ENCODE assay signal across 25 cellular contexts in genomic region chr1:231322880-231323530, GRCh38. TPM values are rescaled to one million over a fixed set of nuclear protein-coding genes. Genes with fewer than 3 reads are reported as not detected.
DNase-seq lines count a peak whose midpoint lies in the region; ATAC-seq, FAIRE-seq and TF ChIP-seq lines count a peak whose summit lies in the region.
"Had no signal": no experiment of that assay in that cellular context is flagged by ENCODE, and none has a peak within 500 bp of the region (broad histone marks: within the 10 kb centered on the region; RNA-seq: fewer than 3 reads in every experiment).

No MANE protein-coding gene starts in this region.

- no peak overlapping the region for H3K4me3 Mint-ChIP-seq in mesothelial cell of epicardium
- H3K4me3 Mint-ChIP-seq: activated naive CD8-positive, alpha-beta T cell treated with anti-CD3 and anti-CD28 coated beads, Interleukin-2, amount 50 U/mL, for 24 hours; brain; natural killer cell had no signal

- no peak overlapping the region for H3K4me3 ChIP-seq in HCT116 (replicated peaks in 1 of 2; ENCODE audit: low read depth in 1 of 2, low read length in 2 of 2)
- H3K4me3 ChIP-seq in K562 = no peak overlapping the region
- H3K4me3 ChIP-seq: transverse colon had no signal

- H3K36me3 ChIP-seq in HCT116 (ENCODE audit: control insufficient read depth in 1 of 2, insufficient read depth in 2 of 2, low read length in 2 of 2) (no peaks in the 10 kb centered on the region), K562 (ENCODE audit: control insufficient read depth, insufficient read depth, low read length) (no peaks in the 10 kb centered on the region)
- H3K36me3 ChIP-seq: transverse colon had no signal

- H3K4me1 ChIP-seq in HCT116 (ENCODE audit: control insufficient read depth in 1 of 2, insufficient read depth in 2 of 2, low read length in 2 of 2) = no peaks in the 10 kb centered on the region
- no peaks in the 10 kb centered on the region; a peak in 1 of 5 replicates for H3K4me1 ChIP-seq in K562 (replicated peaks in 1 of 2; ENCODE audit: control insufficient read depth in 2 of 2, insufficient read depth in 2 of 2, low read length in 2 of 2)
- H3K4me1 ChIP-seq: transverse colon had no signal

- DNase-seq in NCI-H1092 treated with DMSO at 0.1 percent for 48 hours (lab: John Stamatoyannopoulos, UW) (peak; percentile 5), NCI-H1092 (lab: John Stamatoyannopoulos, UW) (no peak), HCT116 (ENCODE audit: low read depth, low spot score) (no peak), K562 (ENCODE audit: extremely low read depth in 1 of 4, low spot score in 3 of 4) (no peak), mesothelial cell of epicardium (ENCODE audit: low spot score in 2 of 2, unreplicated experiment in 2 of 2) (no peak), AG20443 (ENCODE audit: low spot score) (no peak), cerebellar nuclear complex (lab: John Stamatoyannopoulos, UW) (no peak)
- DNase-seq: activated CD4-positive, alpha-beta T cell treated with anti-CD3 and anti-CD28 coated beads, Interleukin-2, amount 50 U/mL, for 48 hours; activated gamma-delta T cell; activated naive CD8-positive, alpha-beta T cell treated with anti-CD3 and anti-CD28 coated beads, Interleukin-2, amount 50 U/mL, for 24 hours; C1 segment of cervical spinal cord; cortex of kidney; KBM-7; natural killer cell; NCI-H2081 treated with DMSO at 0.1 percent for 48 hours; NCI-H446 treated with DMSO at 0.1 percent for 48 hours; NK-92 treated with Interleukin-12 subunit alpha and Interleukin-12 subunit beta, amount 100 ng/mL, for 24 hours; transverse colon had no signal

- BruUV-seq in HCT116 (replicated peaks; lab: Mats Ljungman, UMichigan) = no TSS peak
- BruUV-seq in K562 (replicated peaks; lab: Mats Ljungman, UMichigan) = no TSS peak

- H3K27me3 ChIP-seq in HCT116 (ENCODE audit: insufficient read depth, low read length) (no peaks in the 10 kb centered on the region), K562 (ENCODE audit: control insufficient read depth in 2 of 2, insufficient read depth in 2 of 2, low read length in 2 of 2) (peaks cover 5 to 6% of the 10 kb centered on the region in 2 experiments; a peak in 3 of 5 replicates)
- H3K27me3 ChIP-seq: transverse colon had no signal

- TF ChIP-seq POLR2A in HCT116 (IDR thresholded peaks at IDR 0.05; ENCODE audit: borderline replicate concordance, extremely low read depth, insufficient read depth, insufficient read length) = no peak
- TF ChIP-seq POLR2A in K562 (conservative IDR thresholded peaks at IDR 0.05) = no peak
- no peak for TF ChIP-seq POLR2A in GM18505 (IDR thresholded peaks at IDR 0.05; ENCODE audit: borderline replicate concordance, extremely low read depth, insufficient read depth, insufficient read length)

- in situ Hi-C loops in K562 (cut with MboI) = no loop called here

- H2AFZ ChIP-seq in HCT116 (ENCODE audit: low read depth, low read length, poor library complexity, severe bottlenecking) (no peak overlapping the region), K562 (ENCODE audit: low read depth, low read length) (peak overlapping the region; percentile 57)

- H3K9me3 ChIP-seq in HCT116 (ENCODE audit: control insufficient read depth in 1 of 2, insufficient read depth in 1 of 2, low read depth in 1 of 2, low read length in 2 of 2) = no peaks in the 10 kb centered on the region
- H3K9me3 ChIP-seq in K562 (replicated peaks; ENCODE audit: control insufficient read depth, insufficient read depth, low read depth, low read length) = no peaks in the 10 kb centered on the region
- H3K9me3 ChIP-seq: transverse colon had no signal

- H3K4me2 ChIP-seq in HCT116 (ENCODE audit: low read length) (no peak overlapping the region), K562 (ENCODE audit: insufficient read depth, low read length) (peak overlapping the region; percentile 34)

- H4K20me1 ChIP-seq in HCT116 (ENCODE audit: insufficient read depth) (no peaks in the 10 kb centered on the region), K562 (replicated peaks; ENCODE audit: control insufficient read depth, insufficient read depth, low read length) (no peaks in the 10 kb centered on the region)

- H3K9me2 ChIP-seq in HCT116 (ENCODE audit: insufficient read depth) = no peaks in the 10 kb centered on the region

- RAD21 ChIA-PET in HCT116 (lab: Charles Lee; ENCODE audit: low non-redundant PET in 1 of 2, low total read pairs in 2 of 2, uncharacterized antibody in 2 of 2, unreplicated experiment in 2 of 2) = no interaction called here

- no peak overlapping the region for H3K27ac Mint-ChIP-seq in mesothelial cell of epicardium
- H3K27ac Mint-ChIP-seq: activated naive CD8-positive, alpha-beta T cell treated with anti-CD3 and anti-CD28 coated beads, Interleukin-2, amount 50 U/mL, for 24 hours; brain; natural killer cell had no signal

- H3K27ac ChIP-seq in HCT116 (ENCODE audit: low read depth, low read length) (no peak overlapping the region), K562 (ENCODE audit: extremely low read depth, low read depth, low read length) (no peak overlapping the region)
- H3K27ac ChIP-seq: transverse colon had no signal

- TF ChIP-seq CTCF in HCT116 (IDR thresholded peaks at IDR 0.05 in 2 of 3, conservative IDR thresholded peaks at IDR 0.05 in 1 of 3; ENCODE audit: borderline replicate concordance in 1 of 3, insufficient read depth in 1 of 3, low read depth in 2 of 3, low read length in 2 of 3) (peak in 2 of 3 experiments; percentile 22 to 31; a peak in 4 of 6 replicates), K562 (IDR thresholded peaks at IDR 0.05 in 2 of 3, conservative IDR thresholded peaks at IDR 0.05 in 1 of 3; ENCODE audit: insufficient read depth in 2 of 3, low read depth in 1 of 3, low read length in 3 of 3) (peak; percentile 18 to 46 (median 20); a peak in 2 of 6 replicates), mesothelial cell of epicardium (IDR thresholded peaks at IDR 0.05; ENCODE audit: unreplicated experiment) (peak; percentile 41)

- ATAC-seq in HCT116 (no peak), K562 (peak; percentile 72), GM18505 (IDR thresholded peaks at IDR 0.05; ENCODE audit: unreplicated experiment) (no peak)
- ATAC-seq: activated naive CD8-positive, alpha-beta T cell treated with anti-CD3 and anti-CD28 coated beads, Interleukin-2, amount 50 U/mL, for 24 hours; left lobe of liver; natural killer cell; sciatic nerve had no signal

- FAIRE-seq in K562 (lab: Jason Lieb, UNC) = no peak
- FAIRE-seq: endometrium, GM18507, H1 had no signal

- H3K9ac ChIP-seq in HCT116 (ENCODE audit: low read length) = no peak overlapping the region
- H3K9ac ChIP-seq in K562 (ENCODE audit: insufficient read depth in 1 of 2, low read depth in 2 of 2, low read length in 2 of 2) = no peak overlapping the region

- H3K27me3 Mint-ChIP-seq in mesothelial cell of epicardium (ENCODE audit: low read depth) = no peaks in the 10 kb centered on the region
- H3K27me3 Mint-ChIP-seq: activated naive CD8-positive, alpha-beta T cell treated with anti-CD3 and anti-CD28 coated beads, Interleukin-2, amount 50 U/mL, for 24 hours; brain had no signal

- H3K9me3 Mint-ChIP-seq in mesothelial cell of epicardium = no peaks in the 10 kb centered on the region
- H3K9me3 Mint-ChIP-seq: activated naive CD8-positive, alpha-beta T cell treated with anti-CD3 and anti-CD28 coated beads, Interleukin-2, amount 50 U/mL, for 24 hours; brain; natural killer cell had no signal

- WGBS in K562 (ENCODE audit: insufficient coverage, low coverage, missing lambda C conversion rate) = 29% methylated on average over 7 of the region's 7 CpGs

- POLR2A ChIA-PET in HCT116 (lab: Charles Lee) (no interaction called here), K562 (lab: Yijun Ruan, JAX) (interaction anchor here (1.3 kb wide), 1 partner anchor 15 kb away, joined by 4 read pairs; the partner anchor contains the start of genes EXOC8 and SPRTN)

- no peaks in the 10 kb centered on the region for H3K4me1 Mint-ChIP-seq in mesothelial cell of epicardium
- H3K4me1 Mint-ChIP-seq: activated naive CD8-positive, alpha-beta T cell treated with anti-CD3 and anti-CD28 coated beads, Interleukin-2, amount 50 U/mL, for 24 hours; brain; natural killer cell had no signal

- H3K79me2 ChIP-seq in HCT116 (ENCODE audit: insufficient read depth, low read length) (no peaks in the 10 kb centered on the region), K562 (ENCODE audit: control insufficient read depth, insufficient read depth, low read length) (no peaks in the 10 kb centered on the region)

- CTCF ChIA-PET in HCT116 (lab: Charles Lee) (no interaction called here), K562 (lab: Yijun Ruan, JAX; ENCODE audit: low intra/inter-chr PET ratio) (no interaction called here)

- no peaks in the 10 kb centered on the region for H3K9me1 ChIP-seq in K562 (ENCODE audit: control insufficient read depth, insufficient read depth, low read length)

- TF ChIP-seq RAD21 in HCT116 (IDR thresholded peaks at IDR 0.05; ENCODE audit: low read depth) (no peak; the same call in 1 of the 2 replicates), K562 (CRISPR knock-in tag; conservative IDR thresholded peaks at IDR 0.05 in 1 of 2, IDR thresholded peaks at IDR 0.05 in 1 of 2) (no peak)

- intact Hi-C loops in HCT116 (cut with micrococcal nuclease) (no loop called here), K562 (cut with micrococcal nuclease) (no loop called here)

- no peak for TF ChIP-seq EP300 in K562 (IDR thresholded peaks at IDR 0.05; ENCODE audit: low read length)

- no peaks in the 10 kb centered on the region for H3K36me3 Mint-ChIP-seq in mesothelial cell of epicardium
- H3K36me3 Mint-ChIP-seq: brain, natural killer cell had no signal

RNA-seq across cellular contexts. Expression of gene EXOC8, which starts 14.6 kb away (rescaled TPM):
- total RNA-seq in HCT116 (2021; ENCODE audit: unreplicated experiment) (12.7 TPM), K562 (2014; rRNA removed) (6.9 and 7.1 TPM in 2 replicates), K562 (2014; rRNA removed; fragmentation: Illumina TruSeq; extraction: Trizol) (12.7 and 13.2 TPM in 2 replicates), K562 (2015; rRNA removed; fragmentation: Illumina TruSeq; extraction: Trizol) (12.8 and 13.2 TPM in 2 replicates), K562 (2021) (12.1 and 13.6 TPM in 2 replicates), mesothelial cell of epicardium (9.9 to 10.3 TPM (median 10.0 TPM) in 3 replicates)
- 3.5 and 4.5 TPM in 2 replicates for polyA plus RNA-seq in HCT116 (2012)
- 11.3 and 16.8 TPM in 2 replicates for total RNA-seq in K562 (2011; cell fraction: chromatin; rRNA removed; ENCODE audit: low replicate concordance)
- 8.8 and 9.3 TPM in 2 replicates for total RNA-seq in K562 (2011; cell fraction: nucleolus; rRNA removed)
- 10.6 and 12.0 TPM in 2 replicates for total RNA-seq in K562 (2011; cell fraction: nucleoplasm; rRNA removed)
- polyA plus RNA-seq in K562 (2011; rRNA removed) (5.3 and 5.9 TPM in 2 replicates), K562 (2014; fragmentation: Illumina TruSeq; extraction: Trizol) (7.1 and 7.7 TPM in 2 replicates), K562 (2014; fragmentation: Nextera tagmentation; extraction: Ambion mirVana) (1 to 10 TPM; 2.1 to 4.2 TPM), K562 (2014; rRNA removed) (5.7 and 7.2 TPM in 2 replicates)
- polyA plus RNA-seq in K562 (2011; cell fraction: cytosol; rRNA removed) = 2.3 and 3.5 TPM in 2 replicates
- 6.2 and 6.5 TPM in 2 replicates for polyA plus RNA-seq in K562 (2011; cell fraction: nucleus; rRNA removed)
- 5.0 and 5.2 TPM in 2 replicates for polyA plus RNA-seq in K562 (2012)
- 13.4 and 14.7 TPM in 2 replicates for polyA minus RNA-seq in K562 (2011; rRNA and poly(A)+ RNA removed)
- 7.4 and 7.5 TPM in 2 replicates for polyA minus RNA-seq in K562 (2011; cell fraction: cytosol; rRNA and poly(A)+ RNA removed)
- 5.3 and 10.2 TPM in 2 replicates for polyA minus RNA-seq in K562 (2011; cell fraction: nucleus; rRNA and poly(A)+ RNA removed)

RNA-seq across cellular contexts. Expression of gene SPRTN, which starts 15.1 kb away (rescaled TPM):
- 14.9 TPM for total RNA-seq in HCT116 (2021; ENCODE audit: unreplicated experiment)
- 6.3 and 6.4 TPM in 2 replicates for polyA plus RNA-seq in HCT116 (2012)
- total RNA-seq in K562 (2011; cell fraction: chromatin; rRNA removed; ENCODE audit: low replicate concordance) = 42.1 and 69.3 TPM in 2 replicates
- 30.9 and 32.4 TPM in 2 replicates for total RNA-seq in K562 (2011; cell fraction: nucleolus; rRNA removed)
- total RNA-seq in K562 (2011; cell fraction: nucleoplasm; rRNA removed) = 37.6 and 46.4 TPM in 2 replicates
- total RNA-seq in K562 (2014; rRNA removed) = 28.6 and 32.5 TPM in 2 replicates
- total RNA-seq in K562 (2014; rRNA removed; fragmentation: Illumina TruSeq; extraction: Trizol) = 21.7 and 23.8 TPM in 2 replicates
- total RNA-seq in K562 (2015; rRNA removed; fragmentation: Illumina TruSeq; extraction: Trizol) = 28.2 and 31.7 TPM in 2 replicates
- total RNA-seq in K562 (2021) = 21.2 and 23.3 TPM in 2 replicates
- 11.0 and 16.9 TPM in 2 replicates for polyA plus RNA-seq in K562 (2011; rRNA removed)
- polyA plus RNA-seq in K562 (2011; cell fraction: cytosol; rRNA removed) = 12.1 and 12.4 TPM in 2 replicates
- 16.3 and 17.6 TPM in 2 replicates for polyA plus RNA-seq in K562 (2011; cell fraction: nucleus; rRNA removed)
- 8.8 and 11.4 TPM in 2 replicates for polyA plus RNA-seq in K562 (2012)
- polyA plus RNA-seq in K562 (2014; fragmentation: Illumina TruSeq; extraction: Trizol) = 17.2 and 22.4 TPM in 2 replicates
- 10 to 100 TPM in 1 of 2 experiments, 1 to 10 TPM in 1; 8.1 to 10.1 TPM for polyA plus RNA-seq in K562 (2014; fragmentation: Nextera tagmentation; extraction: Ambion mirVana)
- 20.0 and 21.7 TPM in 2 replicates for polyA plus RNA-seq in K562 (2014; rRNA removed)
- polyA minus RNA-seq in K562 (2011; rRNA and poly(A)+ RNA removed) = 31.0 and 32.1 TPM in 2 replicates
- 16.0 and 19.6 TPM in 2 replicates for polyA minus RNA-seq in K562 (2011; cell fraction: cytosol; rRNA and poly(A)+ RNA removed)
- polyA minus RNA-seq in K562 (2011; cell fraction: nucleus; rRNA and poly(A)+ RNA removed) = 21.9 and 37.9 TPM in 2 replicates
- total RNA-seq in mesothelial cell of epicardium = 12.0 to 15.4 TPM (median 12.3 TPM) in 3 replicates
